11 cellular contexts compared by ENCODE assay signal in genomic region chr3:24947103-24947502, GRCh38.
"Had no signal": no experiment of that assay in that cellular context is flagged by ENCODE, and none has a peak within 500 bp of the region (broad histone marks: within the 10 kb centered on the region; RNA-seq: fewer than 3 reads in every experiment).

No MANE protein-coding gene starts in this region.

- H2AFZ ChIP-seq: GM23248, GM23338 had no signal

- FAIRE-seq: H1, H54 had no signal

- H3K36me3 ChIP-seq: HAP-1 had no signal

- H3K27ac ChIP-seq: GM23248 had no signal

- H3K9me3 ChIP-seq: HAP-1 had no signal

- H3K4me2 ChIP-seq: GM23338 had no signal

- DNase-seq: GM23248, GOT3, H7, H9, HCEC 1CT, HFFc6 had no signal

- H3K9ac ChIP-seq: GM23248 had no signal

- ATAC-seq: GM23338, HCT116 had no signal

- H3K4me3 ChIP-seq: GM23248, GM23338, HAP-1 had no signal
